Comparison of ENCODE assay signal across 22 cellular contexts in the genomic region with DNA sequence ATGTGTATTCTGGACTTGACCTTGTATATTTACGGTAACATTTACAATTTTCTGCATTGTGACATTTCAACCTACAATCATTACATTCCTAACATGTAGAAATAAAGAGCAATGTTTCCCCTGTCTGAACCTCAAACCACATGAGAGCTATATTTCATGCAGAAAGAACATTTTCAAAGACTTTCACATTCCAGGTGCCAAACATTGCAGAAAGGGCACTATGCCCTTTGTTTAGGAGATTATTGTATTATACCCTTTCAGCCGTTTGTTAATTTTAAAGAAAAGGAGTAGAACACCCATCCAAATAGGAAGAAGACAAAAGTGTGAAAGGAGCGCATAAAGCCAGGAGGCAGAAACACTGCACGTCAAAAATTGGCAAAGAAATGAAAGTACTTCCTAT.
A peak's percentile ranks its signal among the peaks of the same experiment; 100 is the strongest.
DNase-seq lines count a peak whose midpoint lies in the region; ATAC-seq and TF ChIP-seq lines count a peak whose summit lies in the region.
"Had no signal": no experiment of that assay in that cellular context is flagged by ENCODE, and none has a peak within 500 bp of the region (broad histone marks: within the 10 kb centered on the region; RNA-seq: fewer than 3 reads in every experiment).

No MANE protein-coding gene starts in this region.

- H3K27me3 Mint-ChIP-seq in endothelial cell (ENCODE audit: unreplicated experiment) = no peaks in the 10 kb centered on the region

- TF ChIP-seq CTCF in KMS-11 (conservative IDR thresholded peaks at IDR 0.05; ENCODE audit: low read depth, low read length) (no peak), astrocyte of the cerebellum (IDR thresholded peaks at IDR 0.05; ENCODE audit: low read depth, low read length, missing control alignments) (no peak), kidney epithelial cell (IDR thresholded peaks at IDR 0.05; ENCODE audit: insufficient read depth, low read length, poor library complexity, severe bottlenecking) (no peak), endothelial cell (IDR thresholded peaks at IDR 0.05; ENCODE audit: unreplicated experiment) (no peak)

- no peaks in the 10 kb centered on the region for H3K27me3 ChIP-seq in ACC112 (ENCODE audit: insufficient read depth, low read length)
- H3K27me3 ChIP-seq in KMS-11 (ENCODE audit: insufficient read depth, low read depth) = no peaks in the 10 kb centered on the region
- no peaks in the 10 kb centered on the region for H3K27me3 ChIP-seq in kidney epithelial cell (ENCODE audit: control insufficient read depth, insufficient read depth, low read length)
- H3K27me3 ChIP-seq: SJSA1 had no signal

- no peaks in the 10 kb centered on the region for H4K20me1 ChIP-seq in KMS-11 (ENCODE audit: insufficient read depth)

- H3K4me1 ChIP-seq in ACC112 (ENCODE audit: control insufficient read depth, insufficient read depth, low read length, unreplicated experiment) (peaks cover 1% of the 10 kb centered on the region), KMS-11 (ENCODE audit: low read depth, poor library complexity, severe bottlenecking) (peaks cover 54% of the 10 kb centered on the region)
- H3K4me1 ChIP-seq: SJSA1 had no signal

- H3K36me3 Mint-ChIP-seq in endothelial cell (ENCODE audit: low read depth, unreplicated experiment) = no peaks in the 10 kb centered on the region

- in situ Hi-C loops in astrocyte of the cerebellum (cut with HindIII; ENCODE audit: low sequenced_read_pairs) = no loop called here

- H3K79me2 ChIP-seq in ACC112 (ENCODE audit: control insufficient read depth, insufficient read depth, low read length, unreplicated experiment) = no peaks in the 10 kb centered on the region
- H3K79me2 ChIP-seq in KMS-11 (ENCODE audit: insufficient read depth, low read depth) = no peaks in the 10 kb centered on the region

- H3K27ac Mint-ChIP-seq in endothelial cell (ENCODE audit: unreplicated experiment) = no peak overlapping the region

- H3K9ac ChIP-seq in KMS-11 = peak overlapping the region; percentile 4; the same call in 1 of the 2 replicates
- H3K9ac ChIP-seq: GM23248 had no signal

- H3K9me3 Mint-ChIP-seq in endothelial cell (ENCODE audit: unreplicated experiment) = no peaks in the 10 kb centered on the region

- no peak for ATAC-seq in GM18505 (IDR thresholded peaks at IDR 0.05; ENCODE audit: unreplicated experiment)

- H3K4me1 Mint-ChIP-seq in endothelial cell (ENCODE audit: unreplicated experiment) = no peaks in the 10 kb centered on the region

- H3K4me3 ChIP-seq in ACC112 (ENCODE audit: low read depth, low read length) = no peak overlapping the region; the same call in 1 of the 2 replicates
- no peak overlapping the region for H3K4me3 ChIP-seq in KMS-11 (IDR thresholded peaks at IDR 0.05; ENCODE audit: insufficient read depth, low read depth, low read length)
- H3K4me3 ChIP-seq in astrocyte of the cerebellum (ENCODE audit: low read depth, low read length) = no peak overlapping the region
- no peak overlapping the region for H3K4me3 ChIP-seq in kidney epithelial cell (ENCODE audit: low read depth, low read length)
- H3K4me3 ChIP-seq: GM23248, SJSA1 had no signal

- DNase-seq in astrocyte of the cerebellum (ENCODE audit: low read depth) (peak; percentile 22), kidney epithelial cell (ENCODE audit: low read depth) (peak; percentile 19), retina (no peak), endothelial cell (ENCODE audit: low spot score) (no peak)
- DNase-seq: ACHN, Calu3, DMS79 treated with DMSO at 0.1 percent for 48 hours, GF-D8, GM23248, H7, NCI-H1092, NCI-H1417 treated with DMSO at 0.1 percent for 48 hours, NCI-H2029, NCI-H446 treated with DMSO at 0.1 percent for 48 hours, NCI-H526 treated with DMSO at 0.1 percent for 48 hours, Right ventricle myocardium superior, RPMI8226 had no signal

- H3K27ac ChIP-seq in ACC112 (ENCODE audit: low read depth, low read length) (no peak overlapping the region), KMS-11 (peak overlapping the region; percentile 20; the same call in 1 of the 2 replicates)
- H3K27ac ChIP-seq: 22Rv1, GM23248, SJSA1 had no signal

- peak overlapping the region; percentile 73 for H3K4me2 ChIP-seq in KMS-11

- no peak for TF ChIP-seq POLR2A in GM18505 (IDR thresholded peaks at IDR 0.05; ENCODE audit: borderline replicate concordance, extremely low read depth, insufficient read depth, insufficient read length)

- H3K36me3 ChIP-seq in ACC112 (ENCODE audit: insufficient read depth, low read length) = no peaks in the 10 kb centered on the region
- H3K36me3 ChIP-seq in KMS-11 (ENCODE audit: insufficient read depth) = no peaks in the 10 kb centered on the region
- H3K36me3 ChIP-seq in kidney epithelial cell (ENCODE audit: control insufficient read depth, insufficient read depth, low read length) = no peaks in the 10 kb centered on the region
- H3K36me3 ChIP-seq: SJSA1 had no signal

- H3K4me3 Mint-ChIP-seq in endothelial cell (ENCODE audit: unreplicated experiment) = no peak overlapping the region

- peak overlapping the region; percentile 8 for H2AFZ ChIP-seq in ACC112 (ENCODE audit: low read length, unreplicated experiment)
- H2AFZ ChIP-seq in KMS-11 (ENCODE audit: low read depth) = no peak overlapping the region
- H2AFZ ChIP-seq: GM23248 had no signal

Comparison
In these comparisons a context has a peak if more than half of its experiments do, and no peak if none do; other contexts are left out.
1. DNase-seq: peak in astrocyte of the cerebellum (single experiment) and kidney epithelial cell (single experiment); none in retina (single experiment) and endothelial cell (single experiment).